2 cellular contexts compared by ENCODE assay signal in genomic region chr16:89166696-89167424, GRCh38.
TF ChIP-seq lines count a peak whose summit lies in the region.

No MANE protein-coding gene starts in this region.

TF ChIP-seq in A549, 52 proteins besides CTCF, POLR2A, EP300 and RAD21:
- TF ChIP-seq, protein P1, sequence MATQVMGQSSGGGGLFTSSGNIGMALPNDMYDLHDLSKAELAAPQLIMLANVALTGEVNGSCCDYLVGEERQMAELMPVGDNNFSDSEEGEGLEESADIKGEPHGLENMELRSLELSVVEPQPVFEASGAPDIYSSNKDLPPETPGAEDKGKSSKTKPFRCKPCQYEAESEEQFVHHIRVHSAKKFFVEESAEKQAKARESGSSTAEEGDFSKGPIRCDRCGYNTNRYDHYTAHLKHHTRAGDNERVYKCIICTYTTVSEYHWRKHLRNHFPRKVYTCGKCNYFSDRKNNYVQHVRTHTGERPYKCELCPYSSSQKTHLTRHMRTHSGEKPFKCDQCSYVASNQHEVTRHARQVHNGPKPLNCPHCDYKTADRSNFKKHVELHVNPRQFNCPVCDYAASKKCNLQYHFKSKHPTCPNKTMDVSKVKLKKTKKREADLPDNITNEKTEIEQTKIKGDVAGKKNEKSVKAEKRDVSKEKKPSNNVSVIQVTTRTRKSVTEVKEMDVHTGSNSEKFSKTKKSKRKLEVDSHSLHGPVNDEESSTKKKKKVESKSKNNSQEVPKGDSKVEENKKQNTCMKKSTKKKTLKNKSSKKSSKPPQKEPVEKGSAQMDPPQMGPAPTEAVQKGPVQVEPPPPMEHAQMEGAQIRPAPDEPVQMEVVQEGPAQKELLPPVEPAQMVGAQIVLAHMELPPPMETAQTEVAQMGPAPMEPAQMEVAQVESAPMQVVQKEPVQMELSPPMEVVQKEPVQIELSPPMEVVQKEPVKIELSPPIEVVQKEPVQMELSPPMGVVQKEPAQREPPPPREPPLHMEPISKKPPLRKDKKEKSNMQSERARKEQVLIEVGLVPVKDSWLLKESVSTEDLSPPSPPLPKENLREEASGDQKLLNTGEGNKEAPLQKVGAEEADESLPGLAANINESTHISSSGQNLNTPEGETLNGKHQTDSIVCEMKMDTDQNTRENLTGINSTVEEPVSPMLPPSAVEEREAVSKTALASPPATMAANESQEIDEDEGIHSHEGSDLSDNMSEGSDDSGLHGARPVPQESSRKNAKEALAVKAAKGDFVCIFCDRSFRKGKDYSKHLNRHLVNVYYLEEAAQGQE (IDR thresholded peaks at IDR 0.05) = no peak
- no peak for TF ChIP-seq CBX8 (IDR thresholded peaks at IDR 0.05)
- no peak for TF ChIP-seq RFX5 (IDR thresholded peaks at IDR 0.05)
- TF ChIP-seq CEBPB (IDR thresholded peaks at IDR 0.05) = no peak
- TF ChIP-seq HDAC2 (IDR thresholded peaks at IDR 0.05) = no peak
- no peak for TF ChIP-seq EHF (CRISPR knock-in tag; IDR thresholded peaks at IDR 0.05)

TF ChIP-seq in HEK293, 187 proteins besides CTCF, POLR2A, EP300 and RAD21 (continued from another document):
- TF ChIP-seq, protein P2, sequence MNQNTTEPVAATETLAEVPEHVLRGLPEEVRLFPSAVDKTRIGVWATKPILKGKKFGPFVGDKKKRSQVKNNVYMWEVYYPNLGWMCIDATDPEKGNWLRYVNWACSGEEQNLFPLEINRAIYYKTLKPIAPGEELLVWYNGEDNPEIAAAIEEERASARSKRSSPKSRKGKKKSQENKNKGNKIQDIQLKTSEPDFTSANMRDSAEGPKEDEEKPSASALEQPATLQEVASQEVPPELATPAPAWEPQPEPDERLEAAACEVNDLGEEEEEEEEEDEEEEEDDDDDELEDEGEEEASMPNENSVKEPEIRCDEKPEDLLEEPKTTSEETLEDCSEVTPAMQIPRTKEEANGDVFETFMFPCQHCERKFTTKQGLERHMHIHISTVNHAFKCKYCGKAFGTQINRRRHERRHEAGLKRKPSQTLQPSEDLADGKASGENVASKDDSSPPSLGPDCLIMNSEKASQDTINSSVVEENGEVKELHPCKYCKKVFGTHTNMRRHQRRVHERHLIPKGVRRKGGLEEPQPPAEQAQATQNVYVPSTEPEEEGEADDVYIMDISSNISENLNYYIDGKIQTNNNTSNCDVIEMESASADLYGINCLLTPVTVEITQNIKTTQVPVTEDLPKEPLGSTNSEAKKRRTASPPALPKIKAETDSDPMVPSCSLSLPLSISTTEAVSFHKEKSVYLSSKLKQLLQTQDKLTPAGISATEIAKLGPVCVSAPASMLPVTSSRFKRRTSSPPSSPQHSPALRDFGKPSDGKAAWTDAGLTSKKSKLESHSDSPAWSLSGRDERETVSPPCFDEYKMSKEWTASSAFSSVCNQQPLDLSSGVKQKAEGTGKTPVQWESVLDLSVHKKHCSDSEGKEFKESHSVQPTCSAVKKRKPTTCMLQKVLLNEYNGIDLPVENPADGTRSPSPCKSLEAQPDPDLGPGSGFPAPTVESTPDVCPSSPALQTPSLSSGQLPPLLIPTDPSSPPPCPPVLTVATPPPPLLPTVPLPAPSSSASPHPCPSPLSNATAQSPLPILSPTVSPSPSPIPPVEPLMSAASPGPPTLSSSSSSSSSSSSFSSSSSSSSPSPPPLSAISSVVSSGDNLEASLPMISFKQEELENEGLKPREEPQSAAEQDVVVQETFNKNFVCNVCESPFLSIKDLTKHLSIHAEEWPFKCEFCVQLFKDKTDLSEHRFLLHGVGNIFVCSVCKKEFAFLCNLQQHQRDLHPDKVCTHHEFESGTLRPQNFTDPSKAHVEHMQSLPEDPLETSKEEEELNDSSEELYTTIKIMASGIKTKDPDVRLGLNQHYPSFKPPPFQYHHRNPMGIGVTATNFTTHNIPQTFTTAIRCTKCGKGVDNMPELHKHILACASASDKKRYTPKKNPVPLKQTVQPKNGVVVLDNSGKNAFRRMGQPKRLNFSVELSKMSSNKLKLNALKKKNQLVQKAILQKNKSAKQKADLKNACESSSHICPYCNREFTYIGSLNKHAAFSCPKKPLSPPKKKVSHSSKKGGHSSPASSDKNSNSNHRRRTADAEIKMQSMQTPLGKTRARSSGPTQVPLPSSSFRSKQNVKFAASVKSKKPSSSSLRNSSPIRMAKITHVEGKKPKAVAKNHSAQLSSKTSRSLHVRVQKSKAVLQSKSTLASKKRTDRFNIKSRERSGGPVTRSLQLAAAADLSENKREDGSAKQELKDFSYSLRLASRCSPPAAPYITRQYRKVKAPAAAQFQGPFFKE (tag by site-specific recombination; IDR thresholded peaks at IDR 0.05; ENCODE audit: borderline replicate concordance) = peak; percentile 18; the same call in 1 of the 2 replicates
- TF ChIP-seq ZNF138 (tag by site-specific recombination; IDR thresholded peaks at IDR 0.05; ENCODE audit: borderline replicate concordance) (0 out of 2 replicates have a peak, but pooled peaks have one; percentile 34), GLIS2 (tag by site-specific recombination; IDR thresholded peaks at IDR 0.05) (peak; percentile 44; the same call in 1 of the 2 replicates), ZNF792 (tag by site-specific recombination; IDR thresholded peaks at IDR 0.05) (no peak), ZNF510 (tag by site-specific recombination; IDR thresholded peaks at IDR 0.05; ENCODE audit: insufficient replicate concordance) (no peak), PRDM6 (tag by site-specific recombination; IDR thresholded peaks at IDR 0.05) (no peak)
- TF ChIP-seq, protein P3, sequence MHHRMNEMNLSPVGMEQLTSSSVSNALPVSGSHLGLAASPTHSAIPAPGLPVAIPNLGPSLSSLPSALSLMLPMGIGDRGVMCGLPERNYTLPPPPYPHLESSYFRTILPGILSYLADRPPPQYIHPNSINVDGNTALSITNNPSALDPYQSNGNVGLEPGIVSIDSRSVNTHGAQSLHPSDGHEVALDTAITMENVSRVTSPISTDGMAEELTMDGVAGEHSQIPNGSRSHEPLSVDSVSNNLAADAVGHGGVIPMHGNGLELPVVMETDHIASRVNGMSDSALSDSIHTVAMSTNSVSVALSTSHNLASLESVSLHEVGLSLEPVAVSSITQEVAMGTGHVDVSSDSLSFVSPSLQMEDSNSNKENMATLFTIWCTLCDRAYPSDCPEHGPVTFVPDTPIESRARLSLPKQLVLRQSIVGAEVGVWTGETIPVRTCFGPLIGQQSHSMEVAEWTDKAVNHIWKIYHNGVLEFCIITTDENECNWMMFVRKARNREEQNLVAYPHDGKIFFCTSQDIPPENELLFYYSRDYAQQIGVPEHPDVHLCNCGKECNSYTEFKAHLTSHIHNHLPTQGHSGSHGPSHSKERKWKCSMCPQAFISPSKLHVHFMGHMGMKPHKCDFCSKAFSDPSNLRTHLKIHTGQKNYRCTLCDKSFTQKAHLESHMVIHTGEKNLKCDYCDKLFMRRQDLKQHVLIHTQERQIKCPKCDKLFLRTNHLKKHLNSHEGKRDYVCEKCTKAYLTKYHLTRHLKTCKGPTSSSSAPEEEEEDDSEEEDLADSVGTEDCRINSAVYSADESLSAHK (tag by site-specific recombination; IDR thresholded peaks at IDR 0.05) = no peak
